Comparison of ENCODE assay signal across 8 cellular contexts in genomic region chr12:62934799-62935674, GRCh38. TPM values are rescaled to one million over a fixed set of nuclear protein-coding genes. Genes with fewer than 3 reads are reported as not detected.
DNase-seq lines count a peak whose midpoint lies in the region; ATAC-seq and TF ChIP-seq lines count a peak whose summit lies in the region.

PPM1H (minus strand) TSS chr12:62935150; CDS start chr12:62934736, 414 bp downstream.

- CTCF ChIA-PET in naive thymus-derived CD4-positive, alpha-beta T cell (lab: Charles Lee) = interaction anchor here (0.6 kb wide), 1 partner anchor 689 kb away, joined by 4 read pairs; no protein-coding TSS in a partner anchor

- intact Hi-C loops in naive thymus-derived CD4-positive, alpha-beta T cell (cut with micrococcal nuclease) = no loop called here
- intact Hi-C loops in upper lobe of right lung (cut with DNase I) = no loop called here

- DNase-seq in COR-L47 (lab: John Stamatoyannopoulos, UW) (peak; percentile 90), NCI-H460 (ENCODE audit: extremely low read depth, low read depth) (peak; percentile 54), fibroblast of villous mesenchyme (ENCODE audit: low read depth) (peak; percentile 16), upper lobe of right lung (peak; percentile 93)
- peak; percentile 21 for DNase-seq in activated T-cell treated with anti-CD3 and anti-CD28 coated beads, Interleukin-2, amount 50 U/mL, for 1 hour
- peak in 6 of 9 donors; percentile 4 to 14 (median 9) for DNase-seq in naive thymus-derived CD4-positive, alpha-beta T cell

- peaks cover 6 to 7% of the 10 kb centered on the region in 2 donors for H3K27me3 ChIP-seq in naive thymus-derived CD4-positive, alpha-beta T cell (ENCODE audit: control insufficient read depth in 2 of 2, insufficient read depth in 2 of 2, low read length in 2 of 2)
- peaks cover 6% of the 10 kb centered on the region for H3K27me3 ChIP-seq in upper lobe of right lung

- no peaks in the 10 kb centered on the region for H3K9me3 ChIP-seq in naive thymus-derived CD4-positive, alpha-beta T cell (ENCODE audit: control insufficient read depth in 2 of 3, low read length in 3 of 3)
- no peaks in the 10 kb centered on the region for H3K9me3 ChIP-seq in upper lobe of right lung

- ATAC-seq in GM19351 (IDR thresholded peaks at IDR 0.05; ENCODE audit: unreplicated experiment) (peak; percentile 71), HG03378 (IDR thresholded peaks at IDR 0.05; ENCODE audit: unreplicated experiment) (peak; percentile 70), upper lobe of right lung (peak; percentile 96)
- ATAC-seq in naive thymus-derived CD4-positive, alpha-beta T cell = peak; percentile 81

- peak within 1 kb of the TSS; percentile 76 to 88 (median 84) for H3K4me3 Mint-ChIP-seq in naive thymus-derived CD4-positive, alpha-beta T cell

- no peak within 1 kb of the TSS for H3K27ac Mint-ChIP-seq in naive thymus-derived CD4-positive, alpha-beta T cell

- H3K4me1 Mint-ChIP-seq in naive thymus-derived CD4-positive, alpha-beta T cell = peaks cover 12 to 14% (median 13%) of the 10 kb centered on the region in 7 donors

- H3K4me3 ChIP-seq in fibroblast of villous mesenchyme (ENCODE audit: low read depth, low read length) (peak within 1 kb of the TSS; percentile 62), upper lobe of right lung (peak within 1 kb of the TSS; percentile 79)
- H3K4me3 ChIP-seq in naive thymus-derived CD4-positive, alpha-beta T cell (ENCODE audit: low read length) = peak within 1 kb of the TSS; percentile 30

- no peak within 1 kb of the TSS for H3K27ac ChIP-seq in naive thymus-derived CD4-positive, alpha-beta T cell (ENCODE audit: low read depth, low read length)
- H3K27ac ChIP-seq in upper lobe of right lung = no peak within 1 kb of the TSS

- TF ChIP-seq CTCF in fibroblast of villous mesenchyme (IDR thresholded peaks at IDR 0.05; ENCODE audit: insufficient read depth, low read depth, low read length) = peak; percentile 22
- TF ChIP-seq CTCF in upper lobe of right lung (IDR thresholded peaks at IDR 0.05) = peak; percentile 51

- H3K4me1 ChIP-seq in naive thymus-derived CD4-positive, alpha-beta T cell (ENCODE audit: control insufficient read depth in 2 of 2, insufficient read depth in 2 of 2, low read length in 2 of 2) = no peaks in the 10 kb centered on the region
- H3K4me1 ChIP-seq in upper lobe of right lung = peaks cover 4% of the 10 kb centered on the region

- POLR2A ChIA-PET in naive thymus-derived CD4-positive, alpha-beta T cell (lab: Charles Lee) = no interaction called here

- H3K36me3 Mint-ChIP-seq in naive thymus-derived CD4-positive, alpha-beta T cell = peaks cover 0 to 2% (median 0%) of the 10 kb centered on the region in 5 donors

- peaks cover 0 to 3% (median 0%) of the 10 kb centered on the region in 11 donors for H3K9me3 Mint-ChIP-seq in naive thymus-derived CD4-positive, alpha-beta T cell

- H3K36me3 ChIP-seq in naive thymus-derived CD4-positive, alpha-beta T cell (ENCODE audit: control insufficient read depth in 2 of 3, insufficient read depth in 3 of 3, low read length in 3 of 3) = no peaks in the 10 kb centered on the region
- H3K36me3 ChIP-seq in upper lobe of right lung = no peaks in the 10 kb centered on the region

- H3K27me3 Mint-ChIP-seq in naive thymus-derived CD4-positive, alpha-beta T cell = peaks cover 33 to 61% (median 38%) of the 10 kb centered on the region in 5 donors

RNA-seq across cellular contexts. Expression of gene PPM1H, which starts in this region (rescaled TPM):
- 4.7 and 5.2 TPM in 2 replicates for total RNA-seq in NCI-H460 (2014; rRNA removed; shearing (Covaris generic))
- polyA plus RNA-seq in NCI-H460 (2014; cell fraction: nucleus; rRNA removed) = 3.9 and 4.2 TPM in 2 replicates
- total RNA-seq in fibroblast of villous mesenchyme (0.86 and 2.3 TPM in 2 replicates), upper lobe of right lung (8.0 TPM)
- total RNA-seq in naive thymus-derived CD4-positive, alpha-beta T cell = 1 to 10 TPM in 1 of 5 experiments, under 1 TPM in 2, not detected in 2; 0.08 to 2.1 (median 0.34) TPM
- not detected for polyA plus RNA-seq in naive thymus-derived CD4-positive, alpha-beta T cell

Comparison
In these comparisons a context has a peak if more than half of its experiments do, and no peak if none do; other contexts are left out.
1. DNase-seq: peak in every context shown above with its lines; median percentile 93 in upper lobe of right lung; 90 in COR-L47; 54 in NCI-H460; 21 in activated T-cell treated with anti-CD3 and anti-CD28 coated beads, Interleukin-2, amount 50 U/mL, for 1 hour; 16 in fibroblast of villous mesenchyme; 9 in naive thymus-derived CD4-positive, alpha-beta T cell.